8 cellular contexts compared by ENCODE assay signal in genomic region chr17:49193513-49194296, GRCh38. TPM values are rescaled to one million over a fixed set of nuclear protein-coding genes. Genes with fewer than 3 reads are reported as not detected.
DNase-seq lines count a peak whose midpoint lies in the region; ATAC-seq and TF ChIP-seq lines count a peak whose summit lies in the region.

No MANE protein-coding gene starts in this region.

- H3K4me3 ChIP-seq in adipocyte (ENCODE audit: low read length) = peak overlapping the region; percentile 87
- peak overlapping the region; percentile 83 for H3K4me3 ChIP-seq in ovary

- intact Hi-C loops in head of caudate nucleus (cut with DNase I) = loop anchor here (5.0 kb wide), 1 partner anchor 34 kb away; no protein-coding TSS in a partner anchor
- intact Hi-C loops in ovary (cut with DNase I) = no loop called here

- TF ChIP-seq POLR2A in GM19193 (IDR thresholded peaks at IDR 0.05; ENCODE audit: extremely low read depth, insufficient read depth, insufficient read length) (peak; percentile 23), ovary (IDR thresholded peaks at IDR 0.05) (peak; percentile 50)

- H3K36me3 ChIP-seq in adipocyte (ENCODE audit: control insufficient read depth, insufficient read depth, low read length, severe bottlenecking) = no peaks in the 10 kb centered on the region
- H3K36me3 ChIP-seq in ovary = no peaks in the 10 kb centered on the region

- no peak for TF ChIP-seq EP300 in ovary (IDR thresholded peaks at IDR 0.05)

- H3K4me1 ChIP-seq in adipocyte (ENCODE audit: control insufficient read depth, insufficient read depth, low read length) = peaks cover 10% of the 10 kb centered on the region
- no peaks in the 10 kb centered on the region for H3K4me1 ChIP-seq in ovary (ENCODE audit: insufficient read depth)

- ATAC-seq in HG03457 (IDR thresholded peaks at IDR 0.05; ENCODE audit: unreplicated experiment) = no peak
- no peak for ATAC-seq in HG03378 (IDR thresholded peaks at IDR 0.05; ENCODE audit: unreplicated experiment)

- WGBS in ovary, 3 donors = 1 to 2% (median 2%) methylated on average over 21 of the region's 21 CpGs

- H3K9me3 ChIP-seq in adipocyte (ENCODE audit: control insufficient read depth, low read length) = no peaks in the 10 kb centered on the region
- H3K9me3 ChIP-seq in ovary = no peaks in the 10 kb centered on the region

- no peaks in the 10 kb centered on the region for H3K27me3 ChIP-seq in adipocyte (replicated peaks; ENCODE audit: control insufficient read depth, insufficient read depth, low read length)
- no peaks in the 10 kb centered on the region for H3K27me3 ChIP-seq in ovary

- DNase-seq in CD1c-positive myeloid dendritic cell (ENCODE audit: extremely low spot score) (peak; percentile 63), NCI-H774 (lab: John Stamatoyannopoulos, UW) (peak; percentile 11), adipocyte (ENCODE audit: low read depth) (peak; percentile 71), head of caudate nucleus (peak; percentile 59 to 97 (median 84)), ovary (peak; percentile 74 to 85 (median 81))

- peak overlapping the region; percentile 98 to 99 for H3K27ac ChIP-seq in ovary

- H3K9ac ChIP-seq in adipocyte (ENCODE audit: low read length) = peak overlapping the region; percentile 85

- no peak for TF ChIP-seq CTCF in ovary (IDR thresholded peaks at IDR 0.05)

RNA-seq across cellular contexts. Expression of gene GNGT2, which starts 16.7 kb away (rescaled TPM):
- 1 to 10 TPM in 6 of 7 donors, under 1 TPM in 1; 0.48 to 2.9 (median 1.5) TPM for total RNA-seq in ovary
- polyA plus RNA-seq in ovary = 1 to 10 TPM; 2.6 to 4.6 TPM

RNA-seq across cellular contexts. Expression of gene ABI3, which starts 16.8 kb away (rescaled TPM):
- total RNA-seq in ovary = 1 to 10 TPM; 2.3 to 6.7 (median 4.4) TPM
- 1 to 10 TPM; 3.5 to 4.6 TPM for polyA plus RNA-seq in ovary

RNA-seq across cellular contexts. Expression of gene PHOSPHO1, which starts 36.9 kb away (rescaled TPM):
- under 1 TPM in 3 of 7 donors, not detected in 4; 0.23 to 0.92 (median 0.26) TPM for total RNA-seq in ovary
- under 1 TPM in 1 of 2 donors, not detected in 1; 0.24 TPM for polyA plus RNA-seq in ovary

Comparison
In these comparisons a context has a peak if more than half of its experiments do, and no peak if none do; other contexts are left out.
1. DNase-seq: peak in every context shown above with its lines; median percentile 84 in head of caudate nucleus; 81 in ovary; 71 in adipocyte; 63 in CD1c-positive myeloid dendritic cell; 11 in NCI-H774.